ENCODE assay signal across 11 cellular contexts in the genomic region with DNA sequence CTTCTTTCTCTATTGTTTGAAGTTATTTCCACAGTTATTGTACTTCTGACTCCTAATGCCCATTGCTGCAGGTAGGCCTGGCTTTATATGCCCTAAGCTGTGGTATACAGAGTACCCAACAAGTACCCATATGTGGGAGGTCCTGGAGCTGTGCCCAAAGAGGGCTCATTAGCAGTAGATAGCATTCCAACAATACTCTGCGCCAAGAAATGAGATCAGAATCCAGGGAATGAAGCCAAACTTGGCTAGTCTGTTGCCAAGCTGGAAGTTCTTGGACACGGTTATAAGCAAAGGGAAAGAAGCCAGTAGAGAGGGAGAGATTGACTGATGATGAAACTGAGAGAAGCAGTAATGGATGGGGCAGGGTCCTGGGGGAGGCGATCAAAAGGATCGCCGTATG. TPM values are rescaled to one million over a fixed set of nuclear protein-coding genes. Genes with fewer than 3 reads are reported as not detected.
A peak's percentile ranks its signal among the peaks of the same experiment; 100 is the strongest.
DNase-seq lines count a peak whose midpoint lies in the region; ATAC-seq and TF ChIP-seq lines count a peak whose summit lies in the region.
"Had no signal": no experiment of that assay in that cellular context is flagged by ENCODE, and none has a peak within 500 bp of the region (broad histone marks: within the 10 kb centered on the region; RNA-seq: fewer than 3 reads in every experiment).

No MANE protein-coding gene starts in this region.

- intact Hi-C loops in testis (cut with DNase I; ENCODE audit: low total_unique reads), result no loop called here

- in situ Hi-C loops in astrocyte of the spinal cord (cut with HindIII; ENCODE audit: low sequenced_read_pairs), result no loop called here

- H3K4me3 ChIP-seq in astrocyte of the spinal cord (ENCODE audit: low read depth, low read length) (no peak overlapping the region), testis (no peak overlapping the region)
- H3K4me3 ChIP-seq: gastrocnemius medialis had no signal

- DNase-seq in HS-27A (ENCODE audit: low read depth) (peak; percentile 43), astrocyte of the spinal cord (ENCODE audit: low read depth, low spot score) (peak; percentile 87), hypothalamus (lab: John Stamatoyannopoulos, UW) (peak in 30 of 51 donors; percentile 2 to 69 (median 33)), testis (peak; percentile 96)
- no peak for DNase-seq in activated CD4-positive, alpha-beta T cell treated with anti-CD3 and anti-CD28 coated beads for 4 hours
- DNase-seq: gastrocnemius medialis; NCI-H82; stimulated activated CD4-positive, alpha-beta T cell treated with anti-CD3 and anti-CD28 coated beads, Interleukin-12 subunit alpha, Interleukin-12 subunit beta, amount 100 ng/mL, for 4 hours had no signal

- ATAC-seq in HG03432 (IDR thresholded peaks at IDR 0.05; ENCODE audit: unreplicated experiment) (no peak), GM18907 (IDR thresholded peaks at IDR 0.05; ENCODE audit: unreplicated experiment) (no peak), HG03354 (IDR thresholded peaks at IDR 0.05; ENCODE audit: poor library complexity, severe bottlenecking, unreplicated experiment) (no peak)
- ATAC-seq: gastrocnemius medialis had no signal

- 49 to 63% methylated on average over 5 of the region's 5 CpGs for WGBS in testis, 2 donors

- no peaks in the 10 kb centered on the region for H3K27me3 ChIP-seq in testis
- H3K27me3 ChIP-seq: gastrocnemius medialis had no signal

- H3K36me3 ChIP-seq in testis (ENCODE audit: low read depth, missing control alignments), result no peaks in the 10 kb centered on the region
- H3K36me3 ChIP-seq: gastrocnemius medialis had no signal

- H3K9me3 ChIP-seq in testis, result no peaks in the 10 kb centered on the region
- H3K9me3 ChIP-seq: gastrocnemius medialis had no signal

- H3K4me1 ChIP-seq in testis, result peaks cover 6% of the 10 kb centered on the region
- H3K4me1 ChIP-seq: gastrocnemius medialis had no signal

- TF ChIP-seq CTCF in astrocyte of the spinal cord (IDR thresholded peaks at IDR 0.05; ENCODE audit: low read depth, low read length) (no peak), testis (IDR thresholded peaks at IDR 0.05) (no peak)

- H3K27ac ChIP-seq in testis, result no peak overlapping the region
- H3K27ac ChIP-seq: gastrocnemius medialis had no signal

- TF ChIP-seq POLR2A in testis (IDR thresholded peaks at IDR 0.05), result no peak

RNA-seq across cellular contexts. Expression of gene FAM169A, which starts 29.7 kb away (rescaled TPM):
- 10 to 100 TPM; 58.6 to 69.2 TPM for total RNA-seq in testis
- 25.1 TPM for polyA plus RNA-seq in testis (ENCODE audit: insufficient read depth, low read depth, low replicate concordance)

Comparison
In these comparisons a context has a peak if more than half of its experiments do, and no peak if none do; other contexts are left out.
1. DNase-seq: peak in HS-27A (single experiment), astrocyte of the spinal cord (single experiment), hypothalamus (30 of 51) and testis (single experiment); none in activated CD4-positive, alpha-beta T cell treated with anti-CD3 and anti-CD28 coated beads for 4 hours (0 of 2).